In genomic region chr22:26512149-26512793, GRCh38 we compare ENCODE assay signal across 8 cellular contexts. TPM values are rescaled to one million over a fixed set of nuclear protein-coding genes. Genes with fewer than 3 reads are reported as not detected.
DNase-seq lines count a peak whose midpoint lies in the region; ATAC-seq, FAIRE-seq and TF ChIP-seq lines count a peak whose summit lies in the region.

Gene TFIP11, minus strand, starts transcription at chr22:26512473. Its CDS starts 2,201 bp downstream, at chr22:26510272.

- H3K4me1 ChIP-seq in upper lobe of left lung = peaks cover 18 to 32% (median 19%) of the 10 kb centered on the region in 4 donors

- TF ChIP-seq EP300 in upper lobe of left lung (IDR thresholded peaks at IDR 0.05) = peak in 1 of 4 donors; percentile 86

- H3K27me3 ChIP-seq in upper lobe of left lung = no peaks in the 10 kb centered on the region

- TF ChIP-seq POLR2A in GM12892 (IDR thresholded peaks at IDR 0.05; ENCODE audit: low read depth, low read length) (peak; percentile 92), upper lobe of left lung (IDR thresholded peaks at IDR 0.05) (peak in 3 of 4 donors; percentile 34 to 81 (median 39))

- peaks cover 8 to 32% (median 27%) of the 10 kb centered on the region in 4 donors for H3K36me3 ChIP-seq in upper lobe of left lung

- ATAC-seq in HG02840 (IDR thresholded peaks at IDR 0.05; ENCODE audit: low FRiP score, unreplicated experiment) = peak; percentile 93
- ATAC-seq in T-helper 17 cell = peak; percentile 96
- ATAC-seq in left cardiac atrium = peak; percentile 100
- ATAC-seq in upper lobe of left lung (ENCODE audit: low FRiP score in 2 of 2) = peak; percentile 95 to 99

- peaks cover 10% of the 10 kb centered on the region for H3K36me3 Mint-ChIP-seq in T-helper 17 cell (ENCODE audit: low read depth)

- DNase-seq in GM12892 (ENCODE audit: insufficient read length) (peak; percentile 89), NCI-H187 (lab: John Stamatoyannopoulos, UW) (peak; percentile 54 to 60), T-helper 17 cell (peak; percentile 76 to 81 (median 78)), amygdala (lab: John Stamatoyannopoulos, UW) (peak; percentile 51 to 98 (median 88)), left cardiac atrium (peak; percentile 96), posterior vena cava (ENCODE audit: low spot score) (peak; percentile 99), upper lobe of left lung (peak; percentile 96 to 99)

- intact Hi-C loops in left cardiac atrium (cut with DNase I) (loop anchor here (5.0 to 10.0 kb wide), 2 partner anchors 73 to 75 kb away; no protein-coding TSS in a partner anchor), posterior vena cava (cut with DNase I) (loop anchor here in 1 of 2 donors (10.0 kb wide), 1 partner anchor 73 kb away; no protein-coding TSS in a partner anchor)

- H3K27ac ChIP-seq in upper lobe of left lung = peak within 1 kb of the TSS; percentile 75 to 87 (median 85)

- 0% methylated on average over 25 to 39 of the region's 40 CpGs for WGBS in upper lobe of left lung, 2 donors

- H3K4me3 Mint-ChIP-seq in T-helper 17 cell = peak within 1 kb of the TSS; percentile 99

- H3K27ac Mint-ChIP-seq in T-helper 17 cell = peak within 1 kb of the TSS; percentile 99

- H3K9me3 ChIP-seq in T-helper 17 cell (ENCODE audit: control insufficient read depth, low read length, poor library complexity, severe bottlenecking) (no peaks in the 10 kb centered on the region), upper lobe of left lung (no peaks in the 10 kb centered on the region)

- H3K4me1 Mint-ChIP-seq in T-helper 17 cell = peaks cover 28% of the 10 kb centered on the region

- peak; percentile 96 for FAIRE-seq in GM12892 (lab: Jason Lieb, UNC)

- no peaks in the 10 kb centered on the region for H3K27me3 Mint-ChIP-seq in T-helper 17 cell

- TF ChIP-seq CTCF in upper lobe of left lung (IDR thresholded peaks at IDR 0.05) = peak in 4 of 6 experiments; percentile 14 to 34 (median 30)

- H3K4me3 ChIP-seq in upper lobe of left lung = peak within 1 kb of the TSS; percentile 74 to 95 (median 84)

RNA-seq across cellular contexts. Expression of gene TFIP11, which starts in this region (rescaled TPM):
- 17.2 TPM for polyA plus RNA-seq in GM12892 (2012; ENCODE audit: missing spikeins)
- 100 to 1,000 TPM in 1 of 2 donors, 10 to 100 TPM in 1; 84.0 to 104 TPM for total RNA-seq in T-helper 17 cell
- total RNA-seq in left cardiac atrium = 10 to 100 TPM; 19.9 to 20.4 TPM
- 10 to 100 TPM; 21.3 to 24.2 TPM for total RNA-seq in posterior vena cava
- total RNA-seq in upper lobe of left lung = 10 to 100 TPM; 26.3 to 37.7 (median 32.6) TPM

Comparison
In these comparisons a context has a peak if more than half of its experiments do, and no peak if none do; other contexts are left out.
1. Peak in every context shown above with its lines: DNase-seq, ATAC-seq, H3K4me3 ChIP-seq and H3K27ac ChIP-seq.